1 cellular context compared by ENCODE assay signal in genomic region chr18:76983184-76983583, GRCh38.
TF ChIP-seq lines count a peak whose summit lies in the region.

No MANE protein-coding gene starts in this region.

TF ChIP-seq in GM12878, 131 proteins besides CTCF, POLR2A, EP300 and RAD21 (continued from another document and continues in another):
- TF ChIP-seq HDAC6 (IDR thresholded peaks at IDR 0.05; ENCODE audit: unreplicated experiment), result no peak
- TF ChIP-seq STAT1 (conservative IDR thresholded peaks at IDR 0.05), result 0 out of 2 replicates have a peak, but pooled peaks have one; percentile 36
- no peak for TF ChIP-seq ZBTB40 (IDR thresholded peaks at IDR 0.05; ENCODE audit: borderline replicate concordance)
- TF ChIP-seq ATF7 (IDR thresholded peaks at IDR 0.05; ENCODE audit: low read depth), result no peak; the same call in 1 of the 2 replicates
- no peak for TF ChIP-seq ZNF274 (IDR thresholded peaks at IDR 0.05; ENCODE audit: insufficient read depth, insufficient read length)
- peak; percentile 96 for TF ChIP-seq MEF2B (IDR thresholded peaks at IDR 0.05; ENCODE audit: partially characterized antibody, poor library complexity, severe bottlenecking)
- no peak for TF ChIP-seq NKRF (conservative IDR thresholded peaks at IDR 0.05)
- TF ChIP-seq ELK1 (IDR thresholded peaks at IDR 0.05; ENCODE audit: low read depth, low read length), result peak; percentile 43; the same call in 1 of the 2 replicates
- no peak for TF ChIP-seq HSF1 (IDR thresholded peaks at IDR 0.05; ENCODE audit: low read depth, low read length)
- no peak for TF ChIP-seq BMI1 (IDR thresholded peaks at IDR 0.05; ENCODE audit: borderline replicate concordance)
- no peak for TF ChIP-seq SPI1 (IDR thresholded peaks at IDR 0.05; ENCODE audit: borderline replicate concordance, insufficient read depth, low read depth, low read length)
- peak; percentile 65; the same call in 1 of the 2 replicates for TF ChIP-seq HDGF (IDR thresholded peaks at IDR 0.05)
- peak; percentile 22; the same call in 1 of the 2 replicates for TF ChIP-seq RUNX3 (IDR thresholded peaks at IDR 0.05; ENCODE audit: low read length)
- TF ChIP-seq ZNF217 (IDR thresholded peaks at IDR 0.05), result no peak
- no peak for TF ChIP-seq POU2F2 (IDR thresholded peaks at IDR 0.05; ENCODE audit: borderline replicate concordance, low read depth, low read length)
- TF ChIP-seq STAT3 (IDR thresholded peaks at IDR 0.05; ENCODE audit: low read depth, low read length), result no peak
- TF ChIP-seq EZH2 (IDR thresholded peaks at IDR 0.05; ENCODE audit: borderline replicate concordance, control insufficient read depth, low read depth, low read length), result no peak
- no peak for TF ChIP-seq SMAD5 (IDR thresholded peaks at IDR 0.05; ENCODE audit: low read depth)
- TF ChIP-seq TARDBP (IDR thresholded peaks at IDR 0.05; ENCODE audit: borderline replicate concordance), result no peak
- TF ChIP-seq IKZF2 (IDR thresholded peaks at IDR 0.05), result peak; percentile 26 to 37; a peak in 2 of 4 replicates
- TF ChIP-seq RB1 (IDR thresholded peaks at IDR 0.05; ENCODE audit: borderline replicate concordance), result peak; percentile 65; the same call in 1 of the 2 replicates
- no peak for TF ChIP-seq YBX1 (IDR thresholded peaks at IDR 0.05)
- TF ChIP-seq CEBPB (IDR thresholded peaks at IDR 0.05; ENCODE audit: borderline replicate concordance in 1 of 2, low read depth in 2 of 2, low read length in 2 of 2), result no peak
- TF ChIP-seq KLF5 (IDR thresholded peaks at IDR 0.05; ENCODE audit: partially characterized antibody), result peak; percentile 31
- no peak for TF ChIP-seq POLR2AphosphoS5 (IDR thresholded peaks at IDR 0.05; ENCODE audit: low read length)
- TF ChIP-seq ASH2L (IDR thresholded peaks at IDR 0.05; ENCODE audit: borderline replicate concordance, low read depth), result no peak
- no peak for TF ChIP-seq ZNF622 (IDR thresholded peaks at IDR 0.05)
- no peak for TF ChIP-seq FOXK2 (IDR thresholded peaks at IDR 0.05)
- peak; percentile 98 for TF ChIP-seq SMC3 (IDR thresholded peaks at IDR 0.05; ENCODE audit: borderline replicate concordance, low read length)
- TF ChIP-seq SP1 (IDR thresholded peaks at IDR 0.05; ENCODE audit: low read depth, low read length), result peak; percentile 18
- 0 out of 2 replicates have a peak, but pooled peaks have one; percentile 39 for TF ChIP-seq ESRRA (IDR thresholded peaks at IDR 0.05; ENCODE audit: low read length)
- no peak for TF ChIP-seq ATF2 (IDR thresholded peaks at IDR 0.05; ENCODE audit: low read length)
- TF ChIP-seq ZSCAN29 (IDR thresholded peaks at IDR 0.05), result no peak
- TF ChIP-seq USF2 (IDR thresholded peaks at IDR 0.05; ENCODE audit: borderline replicate concordance, low read depth, low read length), result no peak
- TF ChIP-seq ZBTB33 (IDR thresholded peaks at IDR 0.05), result no peak
- TF ChIP-seq ZBTB11 (CRISPR knock-in tag; IDR thresholded peaks at IDR 0.05), result no peak
- TF ChIP-seq NBN (IDR thresholded peaks at IDR 0.05), result 0 out of 2 replicates have a peak, but pooled peaks have one; percentile 51
- peak; percentile 38; the same call in 1 of the 2 replicates for TF ChIP-seq BACH1 (IDR thresholded peaks at IDR 0.05; ENCODE audit: borderline replicate concordance)
- TF ChIP-seq PML (IDR thresholded peaks at IDR 0.05; ENCODE audit: low read length), result no peak
- TF ChIP-seq NFIC (IDR thresholded peaks at IDR 0.05; ENCODE audit: low read depth, low read length), result no peak
- TF ChIP-seq HCFC1 (IDR thresholded peaks at IDR 0.05; ENCODE audit: low read length), result 0 out of 2 replicates have a peak, but pooled peaks have one; percentile 17
- peak; percentile 37 to 64; a peak in 2 of 4 replicates for TF ChIP-seq BHLHE40 (IDR thresholded peaks at IDR 0.05; ENCODE audit: borderline replicate concordance in 1 of 2, low read depth in 2 of 2, low read length in 1 of 2)
- no peak for TF ChIP-seq MEF2A (IDR thresholded peaks at IDR 0.05; ENCODE audit: insufficient read depth, low read depth, low read length)
- TF ChIP-seq USF1 (IDR thresholded peaks at IDR 0.05; ENCODE audit: borderline replicate concordance, extremely low read length, insufficient read depth, low read depth, low read length), result no peak
- TF ChIP-seq POLR2AphosphoS2 (IDR thresholded peaks at IDR 0.05; ENCODE audit: low read depth, low read length), result no peak
- TF ChIP-seq NRF1 (conservative IDR thresholded peaks at IDR 0.05; ENCODE audit: low read depth, low read length), result no peak
